1 cellular context compared by ENCODE assay signal in genomic region chr13:100588350-100589177, GRCh38.
TF ChIP-seq lines count a peak whose summit lies in the region.

TSS of gene GGACT (minus strand) at chr13:100588789. CDS start at chr13:100532591, 56,198 bp downstream.

TF ChIP-seq in SK-N-SH, 30 proteins besides CTCF, POLR2A, EP300 and RAD21 (continued from another document):
- TF ChIP-seq USF1 (IDR thresholded peaks at IDR 0.05; ENCODE audit: borderline replicate concordance, low read depth) = peak; percentile 69; the same call in 1 of the 2 replicates
